Comparison of ENCODE assay signal across 1 cellular context in the genomic region with DNA sequence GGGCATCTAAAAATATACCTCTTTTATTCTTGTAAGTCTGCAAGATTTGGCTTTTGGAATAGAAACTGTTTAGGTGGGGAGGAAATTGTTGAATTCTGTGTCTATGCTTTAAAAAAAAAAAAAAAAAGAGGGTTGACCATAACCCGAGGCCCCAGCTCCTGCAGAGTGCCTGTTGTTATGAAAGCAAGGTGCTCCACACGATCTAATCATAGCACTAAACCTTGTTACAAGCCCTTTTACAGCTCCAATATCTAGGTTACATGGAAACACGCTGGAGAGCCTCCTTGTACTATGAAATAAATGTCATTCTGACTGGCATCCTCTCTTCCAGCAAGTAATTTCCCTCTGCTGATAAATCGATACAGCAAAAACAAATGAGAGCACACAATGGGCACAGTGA.
TF ChIP-seq lines count a peak whose summit lies in the region.

No MANE protein-coding gene starts in this region.

TF ChIP-seq in H1, 55 proteins besides CTCF, POLR2A, EP300 and RAD21:
- TF ChIP-seq EGR1 (IDR thresholded peaks at IDR 0.05; ENCODE audit: borderline replicate concordance, low read depth, low read length): no peak
- TF ChIP-seq KDM4A (IDR thresholded peaks at IDR 0.05; ENCODE audit: low read depth, low read length, severe bottlenecking): no peak
- TF ChIP-seq FOSL1 (IDR thresholded peaks at IDR 0.05; ENCODE audit: insufficient read depth, low read depth, low read length): no peak
- no peak for TF ChIP-seq RFX5 (IDR thresholded peaks at IDR 0.05; ENCODE audit: borderline replicate concordance, low read depth, low read length)
- no peak for TF ChIP-seq KDM1A (IDR thresholded peaks at IDR 0.05; ENCODE audit: borderline replicate concordance, low read length)
- TF ChIP-seq CBX5 (IDR thresholded peaks at IDR 0.05; ENCODE audit: low read depth, low read length): no peak
- no peak for TF ChIP-seq EZH2 (IDR thresholded peaks at IDR 0.05; ENCODE audit: low read depth, low read length, severe bottlenecking)
- no peak for TF ChIP-seq JUN (IDR thresholded peaks at IDR 0.05; ENCODE audit: low read depth, low read length)
- TF ChIP-seq JUND (IDR thresholded peaks at IDR 0.05; ENCODE audit: low read length): no peak
- TF ChIP-seq CHD2 (IDR thresholded peaks at IDR 0.05; ENCODE audit: low read length): no peak
- TF ChIP-seq, protein P1, sequence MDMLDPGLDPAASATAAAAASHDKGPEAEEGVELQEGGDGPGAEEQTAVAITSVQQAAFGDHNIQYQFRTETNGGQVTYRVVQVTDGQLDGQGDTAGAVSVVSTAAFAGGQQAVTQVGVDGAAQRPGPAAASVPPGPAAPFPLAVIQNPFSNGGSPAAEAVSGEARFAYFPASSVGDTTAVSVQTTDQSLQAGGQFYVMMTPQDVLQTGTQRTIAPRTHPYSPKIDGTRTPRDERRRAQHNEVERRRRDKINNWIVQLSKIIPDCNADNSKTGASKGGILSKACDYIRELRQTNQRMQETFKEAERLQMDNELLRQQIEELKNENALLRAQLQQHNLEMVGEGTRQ (IDR thresholded peaks at IDR 0.05; ENCODE audit: low read length): no peak
- TF ChIP-seq POU5F1 (IDR thresholded peaks at IDR 0.05; ENCODE audit: low read depth, low read length): no peak
- no peak for TF ChIP-seq GTF2F1 (IDR thresholded peaks at IDR 0.05; ENCODE audit: borderline replicate concordance, low read depth, low read length)
- TF ChIP-seq, protein P2, sequence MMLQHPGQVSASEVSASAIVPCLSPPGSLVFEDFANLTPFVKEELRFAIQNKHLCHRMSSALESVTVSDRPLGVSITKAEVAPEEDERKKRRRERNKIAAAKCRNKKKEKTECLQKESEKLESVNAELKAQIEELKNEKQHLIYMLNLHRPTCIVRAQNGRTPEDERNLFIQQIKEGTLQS (IDR thresholded peaks at IDR 0.05; ENCODE audit: insufficient read depth, low read depth, low read length): no peak
- TF ChIP-seq, protein P3, sequence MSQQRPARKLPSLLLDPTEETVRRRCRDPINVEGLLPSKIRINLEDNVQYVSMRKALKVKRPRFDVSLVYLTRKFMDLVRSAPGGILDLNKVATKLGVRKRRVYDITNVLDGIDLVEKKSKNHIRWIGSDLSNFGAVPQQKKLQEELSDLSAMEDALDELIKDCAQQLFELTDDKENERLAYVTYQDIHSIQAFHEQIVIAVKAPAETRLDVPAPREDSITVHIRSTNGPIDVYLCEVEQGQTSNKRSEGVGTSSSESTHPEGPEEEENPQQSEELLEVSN (IDR thresholded peaks at IDR 0.05): no peak
- TF ChIP-seq TBP (IDR thresholded peaks at IDR 0.05; ENCODE audit: low read depth, low read length): no peak
